ENCODE assay signal across 1 cellular context in the genomic region with DNA sequence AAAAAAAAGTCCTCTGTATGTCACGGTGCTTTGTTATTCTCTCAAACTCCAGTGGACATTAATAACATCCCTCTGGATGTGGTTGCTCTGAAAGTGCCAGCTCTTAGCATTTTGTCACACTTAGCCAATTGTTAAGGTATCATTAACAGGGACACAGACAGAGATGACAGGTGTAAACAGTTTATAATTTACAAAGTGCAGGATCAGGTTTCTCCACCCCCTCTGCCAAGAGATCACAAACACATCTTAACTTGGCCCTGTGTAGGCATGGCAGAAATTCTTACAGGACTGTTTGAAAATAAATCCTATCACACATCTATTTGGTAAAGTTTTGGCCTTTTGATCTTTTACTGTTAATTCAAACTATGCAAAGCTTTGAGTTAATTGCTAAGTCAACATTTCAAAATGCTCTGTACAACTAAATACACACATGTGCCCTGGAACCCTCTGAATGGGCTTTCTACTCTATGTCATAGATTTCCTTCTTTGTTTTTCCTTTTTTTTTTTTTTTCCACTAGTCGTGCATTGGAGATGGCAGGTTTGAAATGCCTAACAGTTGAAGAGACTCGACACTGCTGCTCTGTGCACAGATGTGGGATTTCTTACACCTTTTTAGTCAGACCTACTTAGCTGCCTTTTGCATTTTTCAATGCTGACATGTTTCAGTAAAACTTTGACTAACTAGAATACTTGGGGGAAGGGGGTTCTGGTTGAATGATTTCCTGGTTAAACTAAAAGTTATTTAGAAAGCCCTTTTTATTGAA.
TF ChIP-seq lines count a peak whose summit lies in the region.

No MANE protein-coding gene starts in this region.

TF ChIP-seq in GM23338, 12 proteins besides CTCF, POLR2A, EP300 and RAD21 (continued from another document):
- TF ChIP-seq, protein P1, sequence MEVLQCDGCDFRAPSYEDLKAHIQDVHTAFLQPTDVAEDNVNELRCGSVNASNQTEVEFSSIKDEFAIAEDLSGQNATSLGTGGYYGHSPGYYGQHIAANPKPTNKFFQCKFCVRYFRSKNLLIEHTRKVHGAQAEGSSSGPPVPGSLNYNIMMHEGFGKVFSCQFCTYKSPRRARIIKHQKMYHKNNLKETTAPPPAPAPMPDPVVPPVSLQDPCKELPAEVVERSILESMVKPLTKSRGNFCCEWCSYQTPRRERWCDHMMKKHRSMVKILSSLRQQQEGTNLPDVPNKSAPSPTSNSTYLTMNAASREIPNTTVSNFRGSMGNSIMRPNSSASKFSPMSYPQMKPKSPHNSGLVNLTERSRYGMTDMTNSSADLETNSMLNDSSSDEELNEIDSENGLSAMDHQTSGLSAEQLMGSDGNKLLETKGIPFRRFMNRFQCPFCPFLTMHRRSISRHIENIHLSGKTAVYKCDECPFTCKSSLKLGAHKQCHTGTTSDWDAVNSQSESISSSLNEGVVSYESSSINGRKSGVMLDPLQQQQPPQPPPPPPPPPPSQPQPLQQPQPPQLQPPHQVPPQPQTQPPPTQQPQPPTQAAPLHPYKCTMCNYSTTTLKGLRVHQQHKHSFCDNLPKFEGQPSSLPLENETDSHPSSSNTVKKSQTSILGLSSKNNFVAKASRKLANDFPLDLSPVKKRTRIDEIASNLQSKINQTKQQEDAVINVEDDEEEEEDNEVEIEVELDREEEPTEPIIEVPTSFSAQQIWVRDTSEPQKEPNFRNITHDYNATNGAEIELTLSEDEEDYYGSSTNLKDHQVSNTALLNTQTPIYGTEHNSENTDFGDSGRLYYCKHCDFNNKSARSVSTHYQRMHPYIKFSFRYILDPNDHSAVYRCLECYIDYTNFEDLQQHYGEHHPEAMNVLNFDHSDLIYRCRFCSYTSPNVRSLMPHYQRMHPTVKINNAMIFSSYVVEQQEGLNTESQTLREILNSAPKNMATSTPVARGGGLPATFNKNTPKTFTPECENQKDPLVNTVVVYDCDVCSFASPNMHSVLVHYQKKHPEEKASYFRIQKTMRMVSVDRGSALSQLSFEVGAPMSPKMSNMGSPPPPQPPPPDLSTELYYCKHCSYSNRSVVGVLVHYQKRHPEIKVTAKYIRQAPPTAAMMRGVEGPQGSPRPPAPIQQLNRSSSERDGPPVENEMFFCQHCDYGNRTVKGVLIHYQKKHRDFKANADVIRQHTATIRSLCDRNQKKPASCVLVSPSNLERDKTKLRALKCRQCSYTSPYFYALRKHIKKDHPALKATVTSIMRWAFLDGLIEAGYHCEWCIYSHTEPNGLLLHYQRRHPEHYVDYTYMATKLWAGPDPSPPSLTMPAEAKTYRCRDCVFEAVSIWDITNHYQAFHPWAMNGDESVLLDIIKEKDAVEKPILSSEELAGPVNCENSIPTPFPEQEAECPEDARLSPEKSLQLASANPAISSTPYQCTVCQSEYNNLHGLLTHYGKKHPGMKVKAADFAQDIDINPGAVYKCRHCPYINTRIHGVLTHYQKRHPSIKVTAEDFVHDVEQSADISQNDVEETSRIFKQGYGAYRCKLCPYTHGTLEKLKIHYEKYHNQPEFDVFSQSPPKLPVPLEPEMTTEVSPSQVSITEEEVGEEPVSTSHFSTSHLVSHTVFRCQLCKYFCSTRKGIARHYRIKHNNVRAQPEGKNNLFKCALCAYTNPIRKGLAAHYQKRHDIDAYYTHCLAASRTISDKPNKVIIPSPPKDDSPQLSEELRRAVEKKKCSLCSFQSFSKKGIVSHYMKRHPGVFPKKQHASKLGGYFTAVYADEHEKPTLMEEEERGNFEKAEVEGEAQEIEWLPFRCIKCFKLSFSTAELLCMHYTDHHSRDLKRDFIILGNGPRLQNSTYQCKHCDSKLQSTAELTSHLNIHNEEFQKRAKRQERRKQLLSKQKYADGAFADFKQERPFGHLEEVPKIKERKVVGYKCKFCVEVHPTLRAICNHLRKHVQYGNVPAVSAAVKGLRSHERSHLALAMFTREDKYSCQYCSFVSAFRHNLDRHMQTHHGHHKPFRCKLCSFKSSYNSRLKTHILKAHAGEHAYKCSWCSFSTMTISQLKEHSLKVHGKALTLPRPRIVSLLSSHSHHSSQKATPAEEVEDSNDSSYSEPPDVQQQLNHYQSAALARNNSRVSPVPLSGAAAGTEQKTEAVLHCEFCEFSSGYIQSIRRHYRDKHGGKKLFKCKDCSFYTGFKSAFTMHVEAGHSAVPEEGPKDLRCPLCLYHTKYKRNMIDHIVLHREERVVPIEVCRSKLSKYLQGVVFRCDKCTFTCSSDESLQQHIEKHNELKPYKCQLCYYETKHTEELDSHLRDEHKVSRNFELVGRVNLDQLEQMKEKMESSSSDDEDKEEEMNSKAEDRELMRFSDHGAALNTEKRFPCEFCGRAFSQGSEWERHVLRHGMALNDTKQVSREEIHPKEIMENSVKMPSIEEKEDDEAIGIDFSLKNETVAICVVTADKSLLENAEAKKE (CRISPR knock-in tag; IDR thresholded peaks at IDR 0.05), result no peak
- TF ChIP-seq POLR2AphosphoS5 (IDR thresholded peaks at IDR 0.05; ENCODE audit: low read depth) (no peak), JUNB (IDR thresholded peaks at IDR 0.05; ENCODE audit: unreplicated experiment) (no peak), EZH2 (IDR thresholded peaks at IDR 0.05; ENCODE audit: low read depth, unreplicated experiment) (no peak)
- TF ChIP-seq, protein P2, sequence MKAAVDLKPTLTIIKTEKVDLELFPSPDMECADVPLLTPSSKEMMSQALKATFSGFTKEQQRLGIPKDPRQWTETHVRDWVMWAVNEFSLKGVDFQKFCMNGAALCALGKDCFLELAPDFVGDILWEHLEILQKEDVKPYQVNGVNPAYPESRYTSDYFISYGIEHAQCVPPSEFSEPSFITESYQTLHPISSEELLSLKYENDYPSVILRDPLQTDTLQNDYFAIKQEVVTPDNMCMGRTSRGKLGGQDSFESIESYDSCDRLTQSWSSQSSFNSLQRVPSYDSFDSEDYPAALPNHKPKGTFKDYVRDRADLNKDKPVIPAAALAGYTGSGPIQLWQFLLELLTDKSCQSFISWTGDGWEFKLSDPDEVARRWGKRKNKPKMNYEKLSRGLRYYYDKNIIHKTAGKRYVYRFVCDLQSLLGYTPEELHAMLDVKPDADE (IDR thresholded peaks at IDR 0.05), result no peak
